ENCODE assay signal across 12 cellular contexts in the genomic region with DNA sequence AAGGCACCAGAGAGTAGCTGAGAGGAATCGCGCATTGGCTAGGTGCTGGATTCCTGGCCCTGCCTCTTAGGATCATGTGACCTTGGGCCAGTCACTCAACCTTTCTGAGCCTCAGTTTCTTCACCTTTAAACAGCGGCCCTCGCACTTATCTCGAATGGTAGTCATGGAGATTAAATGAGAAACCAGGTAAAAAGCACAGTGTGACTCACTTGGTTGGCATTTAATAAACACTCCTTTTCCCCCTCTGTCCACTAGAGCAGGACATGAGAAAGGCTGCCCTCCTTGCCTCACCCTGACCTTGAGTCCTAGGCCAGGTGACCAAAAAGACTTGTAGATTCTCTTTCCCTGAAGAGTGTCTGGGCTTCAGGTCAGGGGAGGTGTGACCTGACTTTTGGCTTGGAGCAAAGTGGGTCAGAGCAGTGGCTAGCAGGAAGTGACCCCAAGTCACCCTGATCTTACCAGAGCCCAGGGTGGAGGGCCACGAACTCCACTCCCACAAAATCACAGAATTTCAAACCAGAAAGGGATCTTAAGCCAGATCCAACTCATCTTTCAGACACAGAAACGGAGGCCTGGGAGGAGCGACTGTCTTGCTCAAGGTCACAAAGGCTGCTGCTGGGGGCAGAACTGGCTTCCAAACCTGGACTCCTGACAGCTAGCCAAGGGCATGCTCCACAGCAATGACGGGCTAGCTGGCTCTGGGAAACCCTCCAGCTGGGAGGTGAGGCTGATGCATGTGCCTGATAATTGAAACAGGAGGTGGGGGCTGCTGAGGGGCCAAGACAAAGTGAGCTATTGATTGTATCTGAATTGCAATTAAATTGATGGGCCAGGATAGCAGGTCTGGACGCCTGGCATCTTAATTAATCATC.
DNase-seq lines count a peak whose midpoint lies in the region; ATAC-seq and TF ChIP-seq lines count a peak whose summit lies in the region.
"Had no signal": no experiment of that assay in that cellular context is flagged by ENCODE, and none has a peak within 500 bp of the region (broad histone marks: within the 10 kb centered on the region; RNA-seq: fewer than 3 reads in every experiment).

No MANE protein-coding gene starts in this region.

- intact Hi-C loops in posterior vena cava (cut with DNase I), result no loop called here

- no peaks in the 10 kb centered on the region for H3K9me3 ChIP-seq in right atrium auricular region

- H3K4me1 Mint-ChIP-seq in stimulated activated effector memory CD8-positive, alpha-beta T cell treated with anti-CD3 and anti-CD28 coated beads, Interleukin-12 subunit alpha, Interleukin-12 subunit beta, amount 100 ng/mL, for 72 hours, result peaks cover 11% of the 10 kb centered on the region
- H3K4me1 Mint-ChIP-seq: activated CD4-positive, alpha-beta memory T cell treated with anti-CD3 and anti-CD28 coated beads, Interleukin-2, amount 10 ng/mL, durations not matched to agents 7 days and 5 days had no signal

- peaks cover 84% of the 10 kb centered on the region for H3K36me3 Mint-ChIP-seq in stimulated activated effector memory CD8-positive, alpha-beta T cell treated with anti-CD3 and anti-CD28 coated beads, Interleukin-12 subunit alpha, Interleukin-12 subunit beta, amount 100 ng/mL, for 72 hours

- H3K4me3 Mint-ChIP-seq in stimulated activated effector memory CD8-positive, alpha-beta T cell treated with anti-CD3 and anti-CD28 coated beads, Interleukin-12 subunit alpha, Interleukin-12 subunit beta, amount 100 ng/mL, for 72 hours, result no peak overlapping the region
- H3K4me3 Mint-ChIP-seq: activated CD4-positive, alpha-beta memory T cell treated with anti-CD3 and anti-CD28 coated beads, Interleukin-2, amount 10 ng/mL, durations not matched to agents 7 days and 5 days; activated naive CD8-positive, alpha-beta T cell; naive B cell had no signal

- peak overlapping the region; percentile 21; the same call in 1 of the 2 replicates for H3K27ac ChIP-seq in VCaP
- peak overlapping the region; percentile 24 to 68 for H3K27ac ChIP-seq in right atrium auricular region

- no peak overlapping the region for H3K4me3 ChIP-seq in right atrium auricular region
- no peak overlapping the region for H3K4me3 ChIP-seq in foreskin fibroblast (ENCODE audit: low read depth in 1 of 2, low read length in 2 of 2)

- peaks cover 80% of the 10 kb centered on the region for H3K36me3 ChIP-seq in right atrium auricular region

- DNase-seq in HT-29 (ENCODE audit: low spot score), result peak; percentile 78
- no peak for DNase-seq in right atrium auricular region (ENCODE audit: low spot score)
- no peak for DNase-seq in stimulated activated effector memory CD8-positive, alpha-beta T cell treated with anti-CD3 and anti-CD28 coated beads, Interleukin-12 subunit alpha, Interleukin-12 subunit beta, amount 100 ng/mL, for 72 hours (ENCODE audit: low spot score in 2 of 2)
- DNase-seq in foreskin fibroblast, result no peak
- DNase-seq in posterior vena cava (ENCODE audit: low spot score), result no peak
- DNase-seq: activated CD4-positive, alpha-beta memory T cell treated with anti-CD3 and anti-CD28 coated beads, Interleukin-2, amount 10 ng/mL, durations not matched to agents 7 days and 5 days; naive B cell; NCI-H146; NK-92 treated with Interleukin-12 subunit alpha and Interleukin-12 subunit beta, amount 100 ng/mL, for 24 hours had no signal

- peak overlapping the region; percentile 45 for H3K27ac Mint-ChIP-seq in stimulated activated effector memory CD8-positive, alpha-beta T cell treated with anti-CD3 and anti-CD28 coated beads, Interleukin-12 subunit alpha, Interleukin-12 subunit beta, amount 100 ng/mL, for 72 hours
- H3K27ac Mint-ChIP-seq: activated CD4-positive, alpha-beta memory T cell treated with anti-CD3 and anti-CD28 coated beads, Interleukin-2, amount 10 ng/mL, durations not matched to agents 7 days and 5 days; activated naive CD8-positive, alpha-beta T cell had no signal

- H3K27me3 ChIP-seq in right atrium auricular region, result no peaks in the 10 kb centered on the region

- peaks cover 0 to 31% of the 10 kb centered on the region in 2 donors for H3K4me1 ChIP-seq in right atrium auricular region

- TF ChIP-seq CTCF in VCaP (conservative IDR thresholded peaks at IDR 0.05) (no peak), right atrium auricular region (IDR thresholded peaks at IDR 0.05) (no peak), foreskin fibroblast (IDR thresholded peaks at IDR 0.05; ENCODE audit: low read depth, low read length) (no peak)

- ATAC-seq in stimulated activated effector memory CD8-positive, alpha-beta T cell treated with anti-CD3 and anti-CD28 coated beads, Interleukin-12 subunit alpha, Interleukin-12 subunit beta, amount 100 ng/mL, for 72 hours, result no peak
- no peak for ATAC-seq in HG02798 (IDR thresholded peaks at IDR 0.05; ENCODE audit: poor library complexity, unreplicated experiment)

- H3K9me3 Mint-ChIP-seq in stimulated activated effector memory CD8-positive, alpha-beta T cell treated with anti-CD3 and anti-CD28 coated beads, Interleukin-12 subunit alpha, Interleukin-12 subunit beta, amount 100 ng/mL, for 72 hours, result no peaks in the 10 kb centered on the region
- H3K9me3 Mint-ChIP-seq: activated CD4-positive, alpha-beta memory T cell treated with anti-CD3 and anti-CD28 coated beads, Interleukin-2, amount 10 ng/mL, durations not matched to agents 7 days and 5 days; naive B cell had no signal
